Comparison of ENCODE assay signal across 1 cellular context in genomic region chr21:43651926-43652325, GRCh38. TPM values are rescaled to one million over a fixed set of nuclear protein-coding genes. Genes with fewer than 3 reads are reported as not detected.
"Had no signal": no experiment of that assay in that cellular context is flagged by ENCODE, and none has a peak within 500 bp of the region (broad histone marks: within the 10 kb centered on the region; RNA-seq: fewer than 3 reads in every experiment).

No MANE protein-coding gene starts in this region.

RNA-seq across cellular contexts. Expression of gene HSF2BP, which starts 7.4 kb away (rescaled TPM):
- total RNA-seq: cardiac septum had no signal
